In the genomic region with DNA sequence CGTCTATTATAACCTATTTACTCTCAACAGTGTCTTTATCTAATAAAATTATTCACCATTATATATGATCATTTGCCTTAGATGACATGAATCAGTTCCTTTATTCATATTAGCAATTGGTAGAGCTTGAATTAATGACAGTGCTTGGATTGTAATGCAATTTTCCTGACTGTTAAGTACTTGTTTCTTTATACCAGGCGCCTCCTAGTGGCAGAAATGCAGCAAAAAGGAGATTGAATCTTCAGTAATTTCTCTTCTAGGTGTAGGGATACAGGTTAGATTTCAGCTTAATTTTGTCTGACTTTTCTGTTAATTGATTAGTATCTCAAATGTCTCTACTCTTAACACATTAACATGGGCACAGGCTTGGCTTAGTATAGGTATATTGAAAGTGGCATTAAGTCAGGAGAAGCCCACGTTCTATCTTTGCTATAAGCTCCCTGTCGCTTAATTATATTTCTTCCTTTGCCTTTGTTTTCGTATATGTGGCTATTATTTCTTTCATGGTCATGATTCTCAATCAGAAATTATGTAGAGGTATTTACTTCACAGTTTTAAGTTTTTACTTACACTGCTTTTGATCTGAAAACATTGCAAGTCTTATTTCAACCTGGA, we compare ENCODE assay signal across 1 cellular context.
TF ChIP-seq lines count a peak whose summit lies in the region.

No MANE protein-coding gene starts in this region.

TF ChIP-seq in GM12878, 131 proteins besides CTCF, POLR2A, EP300 and RAD21 (continued from another document):
- TF ChIP-seq, protein P1, sequence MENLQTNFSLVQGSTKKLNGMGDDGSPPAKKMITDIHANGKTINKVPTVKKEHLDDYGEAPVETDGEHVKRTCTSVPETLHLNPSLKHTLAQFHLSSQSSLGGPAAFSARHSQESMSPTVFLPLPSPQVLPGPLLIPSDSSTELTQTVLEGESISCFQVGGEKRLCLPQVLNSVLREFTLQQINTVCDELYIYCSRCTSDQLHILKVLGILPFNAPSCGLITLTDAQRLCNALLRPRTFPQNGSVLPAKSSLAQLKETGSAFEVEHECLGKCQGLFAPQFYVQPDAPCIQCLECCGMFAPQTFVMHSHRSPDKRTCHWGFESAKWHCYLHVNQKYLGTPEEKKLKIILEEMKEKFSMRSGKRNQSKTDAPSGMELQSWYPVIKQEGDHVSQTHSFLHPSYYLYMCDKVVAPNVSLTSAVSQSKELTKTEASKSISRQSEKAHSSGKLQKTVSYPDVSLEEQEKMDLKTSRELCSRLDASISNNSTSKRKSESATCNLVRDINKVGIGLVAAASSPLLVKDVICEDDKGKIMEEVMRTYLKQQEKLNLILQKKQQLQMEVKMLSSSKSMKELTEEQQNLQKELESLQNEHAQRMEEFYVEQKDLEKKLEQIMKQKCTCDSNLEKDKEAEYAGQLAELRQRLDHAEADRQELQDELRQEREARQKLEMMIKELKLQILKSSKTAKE (IDR thresholded peaks at IDR 0.05; ENCODE audit: low read depth, poor library complexity, severe bottlenecking): no peak
- TF ChIP-seq SMC3 (IDR thresholded peaks at IDR 0.05; ENCODE audit: borderline replicate concordance, low read length): peak; percentile 93
